ENCODE assay signal across 15 cellular contexts in the genomic region with DNA sequence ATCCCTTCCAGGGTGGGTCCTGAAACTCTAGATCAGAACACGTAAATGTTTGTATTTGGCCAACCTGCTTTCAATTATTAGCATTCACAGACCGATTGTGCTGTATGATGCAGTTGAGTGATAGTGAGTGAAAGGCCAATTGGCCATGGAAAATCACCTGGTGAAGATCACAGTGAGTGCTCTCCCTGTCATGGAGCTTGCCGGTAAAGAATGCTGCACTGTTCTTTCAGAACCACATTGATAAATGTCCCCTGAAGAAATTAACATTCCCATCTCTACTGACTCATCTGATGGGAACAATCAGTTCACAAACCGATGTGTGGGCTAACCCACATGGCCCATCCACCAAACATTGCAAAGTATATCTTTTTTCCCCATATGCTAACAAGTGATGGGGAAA.
"Had no signal": no experiment of that assay in that cellular context is flagged by ENCODE, and none has a peak within 500 bp of the region (broad histone marks: within the 10 kb centered on the region; RNA-seq: fewer than 3 reads in every experiment).

No MANE protein-coding gene starts in this region.

- ATAC-seq: activated CD4-positive, CD25-positive, alpha-beta regulatory T cell treated with anti-CD3 and anti-CD28 coated beads, Interleukin-2, amount 50 U/mL, for 24 hours; activated naive CD4-positive, alpha-beta T cell treated with anti-CD3 and anti-CD28 coated beads, Interleukin-2, amount 50 U/mL, for 72 hours; left lobe of liver; stimulated activated naive CD8-positive, alpha-beta T cell treated with anti-CD3 and anti-CD28 coated beads, Interleukin-15, amount 100 ng/mL, for 72 hours had no signal

- H3K27me3 ChIP-seq: vagina had no signal

- H3K9me3 ChIP-seq: thoracic aorta, vagina had no signal

- H3K4me3 ChIP-seq: thoracic aorta, vagina had no signal

- DNase-seq: activated CD4-positive, alpha-beta T cell treated with anti-CD3 and anti-CD28 coated beads, Interleukin-2, amount 50 U/mL, for 4 hours; activated effector memory CD4-positive, alpha-beta T cell treated with Interleukin-2 at 50 U/mL for 16 hours; activated T-cell treated with anti-CD3 and anti-CD28 coated beads, Interleukin-2, amount 50 U/mL, for 1 hour; amygdala; cerebellar nuclear complex; glutamatergic neuron; stimulated activated CD4-positive, alpha-beta T cell treated with anti-CD3 and anti-CD28 coated beads, Interleukin-15, amount 100 ng/mL, for 24 hours; stimulated activated CD4-positive, alpha-beta T cell treated with anti-CD3 and anti-CD28 coated beads, Interleukin-4, amount 100 ng/mL, for 4 hours; stimulated activated naive CD8-positive, alpha-beta T cell treated with anti-CD3 and anti-CD28 coated beads, Interleukin-15, amount 100 ng/mL, for 72 hours had no signal

- H3K4me3 Mint-ChIP-seq: nephron; stimulated activated naive CD8-positive, alpha-beta T cell treated with anti-CD3 and anti-CD28 coated beads, Interleukin-15, amount 100 ng/mL, for 72 hours had no signal

- H3K27me3 Mint-ChIP-seq: stimulated activated naive CD8-positive, alpha-beta T cell treated with anti-CD3 and anti-CD28 coated beads, Interleukin-15, amount 100 ng/mL, for 72 hours had no signal

- H3K27ac Mint-ChIP-seq: activated naive CD4-positive, alpha-beta T cell treated with anti-CD3 and anti-CD28 coated beads, Interleukin-2, amount 50 U/mL, for 72 hours; nephron; stimulated activated naive CD8-positive, alpha-beta T cell treated with anti-CD3 and anti-CD28 coated beads, Interleukin-15, amount 100 ng/mL, for 72 hours had no signal

- H3K36me3 ChIP-seq: thoracic aorta, vagina had no signal

- H3K27ac ChIP-seq: thoracic aorta, vagina had no signal
